Comparison of ENCODE assay signal across 12 cellular contexts in genomic region chr3:18393906-18394305, GRCh38. TPM values are rescaled to one million over a fixed set of nuclear protein-coding genes. Genes with fewer than 3 reads are reported as not detected.
DNase-seq lines count a peak whose midpoint lies in the region; ATAC-seq and TF ChIP-seq lines count a peak whose summit lies in the region.
"Had no signal": no experiment of that assay in that cellular context is flagged by ENCODE, and none has a peak within 500 bp of the region (broad histone marks: within the 10 kb centered on the region; RNA-seq: fewer than 3 reads in every experiment).

No MANE protein-coding gene starts in this region.

- H3K9me3 ChIP-seq in SK-N-SH = no peaks in the 10 kb centered on the region
- H3K9me3 ChIP-seq in IMR-90 (ENCODE audit: control insufficient read depth, insufficient read depth, low read length) = no peaks in the 10 kb centered on the region
- H3K9me3 ChIP-seq in adipocyte (ENCODE audit: control insufficient read depth, low read length) = no peaks in the 10 kb centered on the region

- no peak for TF ChIP-seq POLR2A in IMR-90 (IDR thresholded peaks at IDR 0.05; ENCODE audit: low read depth, low read length)

- H3K36me3 Mint-ChIP-seq in immature natural killer cell = peaks cover 11 to 25% (median 15%) of the 10 kb centered on the region in 3 donors

- no peak for ATAC-seq in SK-N-SH treated with all-trans-retinoic acid at 6 μM for 48 hours
- ATAC-seq in IMR-90 (ENCODE audit: low read depth) = no peak

- DNase-seq in SK-N-SH = no peak
- peak; percentile 16 for DNase-seq in IMR-90
- DNase-seq in adipocyte (ENCODE audit: low read depth) = peak; percentile 18
- no peak for DNase-seq in immature natural killer cell
- DNase-seq in GDM1 (lab: John Stamatoyannopoulos, UW) = no peak
- DNase-seq in T1000 (lab: John Stamatoyannopoulos, UW) = no peak
- DNase-seq in GOT3 (lab: John Stamatoyannopoulos, UW) = no peak
- DNase-seq: NCI-H1417 had no signal

- H4K91ac ChIP-seq in IMR-90 (ENCODE audit: insufficient read depth, low read depth, low read length) = no peak overlapping the region

- H3K9ac ChIP-seq in SK-N-SH = no peak overlapping the region
- no peak overlapping the region for H3K9ac ChIP-seq in IMR-90 (ENCODE audit: low read depth, low read length)
- no peak overlapping the region for H3K9ac ChIP-seq in adipocyte (ENCODE audit: low read length)

- H2AK9ac ChIP-seq in IMR-90 (replicated peaks; ENCODE audit: low read depth, low read length, poor library complexity) = no peak overlapping the region

- no peak overlapping the region for H2AFZ ChIP-seq in SK-N-SH (ENCODE audit: low read depth)
- H2AFZ ChIP-seq in IMR-90 (replicated peaks; ENCODE audit: low read length, poor library complexity) = no peak overlapping the region

- no peak overlapping the region for H2BK15ac ChIP-seq in IMR-90 (ENCODE audit: low read depth, low read length)

- CTCF ChIA-PET in SK-N-SH (lab: Yijun Ruan, JAX) = no interaction called here
- CTCF ChIA-PET in IMR-90 (lab: Yijun Ruan, JAX) = interaction anchor here (0.6 kb wide), 1 partner anchor 16 kb away, joined by 5 read pairs; no protein-coding TSS in a partner anchor

- H3K4me2 ChIP-seq in SK-N-SH (no peak overlapping the region), IMR-90 (ENCODE audit: low read depth, low read length) (no peak overlapping the region)

- intact Hi-C loops in IMR-90 (cut with micrococcal nuclease) = no loop called here

- H3K4me1 ChIP-seq in SK-N-SH (ENCODE audit: control insufficient read depth in 1 of 2, insufficient read depth in 2 of 2, low read depth in 1 of 2, low read length in 1 of 2) (peaks cover 0 to 12% of the 10 kb centered on the region in 2 experiments; a peak in 1 of 4 replicates), IMR-90 (ENCODE audit: control insufficient read depth, insufficient read depth, low read length) (no peaks in the 10 kb centered on the region), adipocyte (ENCODE audit: control insufficient read depth, insufficient read depth, low read length) (no peaks in the 10 kb centered on the region)

- in situ Hi-C loops in IMR-90 (cut with MboI; ENCODE audit: low sequenced_read_pairs) = no loop called here

- no peak overlapping the region for H4K8ac ChIP-seq in IMR-90 (ENCODE audit: low read depth in 2 of 2, low read length in 2 of 2)

- no peaks in the 10 kb centered on the region for H3K79me1 ChIP-seq in IMR-90 (ENCODE audit: low read depth in 1 of 2, low read length in 2 of 2)

- no peak overlapping the region for H3K18ac ChIP-seq in IMR-90 (ENCODE audit: low read depth, low read length)

- TF ChIP-seq CTCF in SK-N-SH (IDR thresholded peaks at IDR 0.05) = no peak
- TF ChIP-seq CTCF in IMR-90 (conservative IDR thresholded peaks at IDR 0.05; ENCODE audit: low read depth, low read length) = no peak

- no peaks in the 10 kb centered on the region for H3K9me1 ChIP-seq in IMR-90 (ENCODE audit: insufficient read depth, low read length)

- WGBS in SK-N-SH (ENCODE audit: low lambda C conversion rate) = 63% methylated on average over 2 of the region's 2 CpGs
- WGBS in IMR-90 (ENCODE audit: extremely low coverage in 2 of 2, insufficient read length in 1 of 2), 2 experiments = no CpG with 5 or more reads among the region's 2 CpGs

- no peak overlapping the region for H2AK5ac ChIP-seq in IMR-90 (ENCODE audit: low read depth, low read length)

- H3K36me3 ChIP-seq in SK-N-SH (replicated peaks in 1 of 2; ENCODE audit: control insufficient read depth in 1 of 2, insufficient read depth in 2 of 2, low read length in 1 of 2) (peaks cover 0 to 12% of the 10 kb centered on the region in 2 experiments), IMR-90 (ENCODE audit: control insufficient read depth, insufficient read depth, low read length) (peaks cover 2% of the 10 kb centered on the region), adipocyte (ENCODE audit: control insufficient read depth, insufficient read depth, low read length, severe bottlenecking) (peaks cover 6% of the 10 kb centered on the region)

- no peak overlapping the region for H2BK120ac ChIP-seq in IMR-90 (ENCODE audit: low read depth, low read length)

- H3K23ac ChIP-seq in IMR-90 (ENCODE audit: low read depth, low read length) = no peak overlapping the region

- TF ChIP-seq RAD21 in SK-N-SH (IDR thresholded peaks at IDR 0.05; ENCODE audit: low read length) (no peak), IMR-90 (IDR thresholded peaks at IDR 0.05; ENCODE audit: low read length) (no peak)

- no TSS peak for BruUV-seq in IMR-90 (replicated peaks; lab: Mats Ljungman, UMichigan)

- no peak overlapping the region for H2BK20ac ChIP-seq in IMR-90 (ENCODE audit: low read depth, low read length)

- H3K4me3 Mint-ChIP-seq in immature natural killer cell = no peak overlapping the region
- H3K4me3 Mint-ChIP-seq: memory B cell had no signal

- H4K20me1 ChIP-seq in SK-N-SH (ENCODE audit: insufficient read depth) (no peaks in the 10 kb centered on the region), IMR-90 (ENCODE audit: insufficient read depth, low read length) (no peaks in the 10 kb centered on the region)

- peaks cover 0 to 1% (median 0%) of the 10 kb centered on the region in 3 donors for H3K27me3 Mint-ChIP-seq in immature natural killer cell (ENCODE audit: low read depth in 3 of 3)
- H3K27me3 Mint-ChIP-seq: memory B cell had no signal

- no peak overlapping the region for H3K14ac ChIP-seq in IMR-90 (replicated peaks; ENCODE audit: low read depth, low read length)

- H3K4me3 ChIP-seq in SK-N-SH (ENCODE audit: low read depth in 2 of 2, low read length in 1 of 2) (no peak overlapping the region), IMR-90 (ENCODE audit: insufficient read depth, low read depth, low read length) (no peak overlapping the region), adipocyte (ENCODE audit: low read length) (no peak overlapping the region)

- H3K9me2 ChIP-seq in SK-N-SH = no peaks in the 10 kb centered on the region

- no peak overlapping the region for H4K5ac ChIP-seq in IMR-90 (ENCODE audit: low read depth, low read length)

- no peak overlapping the region for H3K56ac ChIP-seq in IMR-90 (ENCODE audit: extremely low read depth, insufficient read depth, low read length)

- dilution Hi-C loops in IMR-90 (cut with HindIII; ENCODE audit: low sequenced_read_pairs, unreplicated experiment) = no loop called here

- H3K4me1 Mint-ChIP-seq in immature natural killer cell = peaks cover 25 to 72% of the 10 kb centered on the region in 2 donors
- H3K4me1 Mint-ChIP-seq: memory B cell had no signal

- no peak overlapping the region for H2BK5ac ChIP-seq in IMR-90 (ENCODE audit: low read depth, low read length, poor library complexity, severe bottlenecking)

- no peaks in the 10 kb centered on the region for H3K27me3 ChIP-seq in SK-N-SH (ENCODE audit: insufficient read depth)
- no peaks in the 10 kb centered on the region for H3K27me3 ChIP-seq in IMR-90 (ENCODE audit: control insufficient read depth, insufficient read depth, low read length)
- no peaks in the 10 kb centered on the region for H3K27me3 ChIP-seq in adipocyte (replicated peaks; ENCODE audit: control insufficient read depth, insufficient read depth, low read length)

- no peaks in the 10 kb centered on the region for H3K79me2 ChIP-seq in SK-N-SH (ENCODE audit: insufficient read depth)

- TF ChIP-seq EP300 in SK-N-SH (IDR thresholded peaks at IDR 0.05; ENCODE audit: borderline replicate concordance in 1 of 2, low read depth in 1 of 2, low read length in 1 of 2) = no peak

- POLR2A ChIA-PET in SK-N-SH (lab: Yijun Ruan, JAX) = no interaction called here
- POLR2A ChIA-PET in IMR-90 (lab: Charles Lee; ENCODE audit: unreplicated experiment) = no interaction called here

- peak overlapping the region in 5 of 6 donors; percentile 14 to 56 (median 45) for H3K27ac Mint-ChIP-seq in immature natural killer cell
- H3K27ac Mint-ChIP-seq: memory B cell had no signal

- no peak overlapping the region for H3K4ac ChIP-seq in IMR-90 (ENCODE audit: low read depth, low read length)

- peaks cover 4% of the 10 kb centered on the region for H3F3A ChIP-seq in SK-N-SH (replicated peaks; ENCODE audit: insufficient read depth)

- H3K27ac ChIP-seq in SK-N-SH (ENCODE audit: low read depth in 2 of 2, low read length in 1 of 2) (no peak overlapping the region), IMR-90 (ENCODE audit: insufficient read depth, low read length) (no peak overlapping the region)
- H3K27ac ChIP-seq: 22Rv1 had no signal

- no peaks in the 10 kb centered on the region for H3K9me3 Mint-ChIP-seq in immature natural killer cell
- H3K9me3 Mint-ChIP-seq: activated naive CD4-positive, alpha-beta T cell treated with anti-CD3 and anti-CD28 coated beads, Interleukin-2, amount 50 U/mL, for 72 hours; memory B cell had no signal

TF ChIP-seq in SK-N-SH, 30 proteins besides CTCF, POLR2A, EP300 and RAD21:
- peak; percentile 24; the same call in 1 of the 2 replicates for TF ChIP-seq NFIC (IDR thresholded peaks at IDR 0.05; ENCODE audit: borderline replicate concordance)
- no peak for TF ChIP-seq SIN3A (IDR thresholded peaks at IDR 0.05; ENCODE audit: borderline replicate concordance, low read depth, low read length)
TF ChIP-seq in SK-N-SH: peak in this region for 1.

TF ChIP-seq in SK-N-SH treated with all-trans-retinoic acid at 6 μM for 48 hours, 23 proteins besides CTCF, POLR2A, EP300 and RAD21 (continues in another document):
- no peak for TF ChIP-seq ZFP3 (CRISPR knock-in tag; IDR thresholded peaks at IDR 0.05)

TF ChIP-seq in IMR-90, 13 proteins besides CTCF, POLR2A, EP300 and RAD21 (continues in another document):
- TF ChIP-seq MXI1 (IDR thresholded peaks at IDR 0.05; ENCODE audit: borderline replicate concordance, low read depth, low read length) (no peak), CHD1 (IDR thresholded peaks at IDR 0.05; ENCODE audit: low read depth, low read length) (no peak), FOS (IDR thresholded peaks at IDR 0.05; ENCODE audit: low read depth, low read length) (no peak), BHLHE40 (IDR thresholded peaks at IDR 0.05; ENCODE audit: low read depth, low read length) (no peak), RFX5 (IDR thresholded peaks at IDR 0.05; ENCODE audit: low read depth, low read length) (no peak), MAFK (IDR thresholded peaks at IDR 0.05; ENCODE audit: low read depth, low read length) (no peak), SMC3 (IDR thresholded peaks at IDR 0.05; ENCODE audit: low read depth, low read length) (no peak), NFE2L2 (IDR thresholded peaks at IDR 0.05; ENCODE audit: low read depth, low read length) (no peak), MAZ (IDR thresholded peaks at IDR 0.05; ENCODE audit: borderline replicate concordance, low read depth, low read length) (no peak), RCOR1 (IDR thresholded peaks at IDR 0.05; ENCODE audit: insufficient replicate concordance, low read length) (no peak)

RNA-seq across cellular contexts. Expression of gene SATB1, which starts 31.2 kb away (rescaled TPM):
- polyA plus RNA-seq in SK-N-SH (2012; rRNA removed) = 8.5 and 12.6 TPM in 2 replicates
- 8.1 and 9.4 TPM in 2 replicates for polyA plus RNA-seq in SK-N-SH (2012; cell fraction: cytosol; rRNA removed)
- polyA plus RNA-seq in SK-N-SH (2012; cell fraction: nucleus; rRNA removed) = 20.8 and 20.9 TPM in 2 replicates
- total RNA-seq in IMR-90 (2012; rRNA removed) = 5.3 and 7.5 TPM in 2 replicates
- polyA plus RNA-seq in IMR-90 (2012; rRNA removed) = 7.3 and 10.7 TPM in 2 replicates
- 2.4 and 2.9 TPM in 2 replicates for polyA plus RNA-seq in IMR-90 (2012; cell fraction: cytosol; rRNA removed)
- 6.0 and 29.4 TPM in 2 replicates for polyA plus RNA-seq in IMR-90 (2012; cell fraction: nucleus; rRNA removed; ENCODE audit: low replicate concordance)
- 10 to 100 TPM; 42.7 to 100.0 (median 76.0) TPM for polyA plus RNA-seq in immature natural killer cell

Comparison
In these comparisons a context has a peak if more than half of its experiments do, and no peak if none do; other contexts are left out.
1. DNase-seq: peak in IMR-90 (single experiment) and adipocyte (single experiment); none in SK-N-SH (single experiment), immature natural killer cell (0 of 3), GDM1 (single experiment), T1000 (single experiment) and GOT3 (single experiment).